19 cellular contexts compared by ENCODE assay signal in genomic region chr15:62834686-62835279, GRCh38.
"Had no signal": no experiment of that assay in that cellular context is flagged by ENCODE, and none has a peak within 500 bp of the region (broad histone marks: within the 10 kb centered on the region; RNA-seq: fewer than 3 reads in every experiment).

No MANE protein-coding gene starts in this region.

- DNase-seq: activated CD4-positive, alpha-beta T cell treated with anti-CD3 and anti-CD28 coated beads, Interleukin-2, amount 50 U/mL, for 1 hour; activated CD8-positive, alpha-beta memory T cell treated with anti-CD3 and anti-CD28 coated beads for 24 hours; activated naive CD4-positive, alpha-beta T cell; anterior cingulate cortex; foreskin fibroblast; glutamatergic neuron; immature natural killer cell; mesenchymal stem cell; nephron progenitor cell; sigmoid colon; stimulated activated CD4-positive, alpha-beta T cell treated with anti-CD3 and anti-CD28 coated beads, Interleukin-12 subunit alpha, Interleukin-12 subunit beta, amount 100 ng/mL, for 4 hours; stimulated activated CD4-positive, alpha-beta T cell treated with anti-CD3 and anti-CD28 coated beads, Interleukin-2, amount 100 ng/mL, for 24 hours; stomach; T-helper 9 cell; testis had no signal

- H3K36me3 ChIP-seq: cardiac muscle cell, prostate gland had no signal

- H3K27ac ChIP-seq: cardiac muscle cell, prostate gland, stomach, testis had no signal

- H3K4me1 Mint-ChIP-seq: immature natural killer cell had no signal

- H3K4me3 Mint-ChIP-seq: activated T-helper 1 cell treated with anti-CD3 and anti-CD28 coated beads, Interleukin-12 subunit alpha, Interleukin-12 subunit beta, Interleukin-2, Interleukin-4 antibody, amounts not matched to agents 30 ng/mL and 10 ng/mL and 1 ng/mL, durations not matched to agents 14 hours and 24 hours and 36 hours; immature natural killer cell; nephron progenitor cell had no signal

- H3K27ac Mint-ChIP-seq: activated T-helper 1 cell treated with anti-CD3 and anti-CD28 coated beads, Interleukin-12 subunit alpha, Interleukin-12 subunit beta, Interleukin-2, Interleukin-4 antibody, amounts not matched to agents 30 ng/mL and 10 ng/mL and 1 ng/mL, durations not matched to agents 14 hours and 24 hours and 36 hours; immature natural killer cell; nephron progenitor cell had no signal

- H3K9me3 ChIP-seq: prostate gland, sigmoid colon, stomach, testis had no signal

- H3K9me3 Mint-ChIP-seq: activated T-helper 1 cell treated with anti-CD3 and anti-CD28 coated beads, Interleukin-12 subunit alpha, Interleukin-12 subunit beta, Interleukin-2, Interleukin-4 antibody, amounts not matched to agents 30 ng/mL and 10 ng/mL and 1 ng/mL, durations not matched to agents 14 hours and 24 hours and 36 hours; immature natural killer cell; nephron progenitor cell had no signal

- ATAC-seq: activated CD4-positive, CD25-positive, alpha-beta regulatory T cell treated with anti-CD3 and anti-CD28 coated beads, Interleukin-2, amount 50 U/mL, for 24 hours had no signal

- H3K4me3 ChIP-seq: cardiac muscle cell, prostate gland, sigmoid colon, stomach, testis had no signal

- H3K27me3 ChIP-seq: cardiac muscle cell, sigmoid colon, stomach, testis had no signal

- H3K4me1 ChIP-seq: prostate gland, testis had no signal
